In genomic region chr4:84964995-84965557, GRCh38 we compare ENCODE assay signal across 8 cellular contexts. TPM values are rescaled to one million over a fixed set of nuclear protein-coding genes. Genes with fewer than 3 reads are reported as not detected.
A peak's percentile ranks its signal among the peaks of the same experiment; 100 is the strongest.
DNase-seq lines count a peak whose midpoint lies in the region; ATAC-seq and TF ChIP-seq lines count a peak whose summit lies in the region.

No MANE protein-coding gene starts in this region.

- H3K4me1 ChIP-seq in heart right ventricle (peaks cover 0 to 52% (median 36%) of the 10 kb centered on the region in 9 donors), mucosa of descending colon (ENCODE audit: low read depth) (peaks cover 6% of the 10 kb centered on the region), uterus (no peaks in the 10 kb centered on the region)

- no peak for TF ChIP-seq POLR2A in uterus (IDR thresholded peaks at IDR 0.05)

- peak overlapping the region; percentile 72 to 96 (median 92) for H3K27ac ChIP-seq in heart right ventricle
- peak overlapping the region; percentile 96 to 97 for H3K27ac ChIP-seq in uterus

- intact Hi-C loops in heart right ventricle (cut with DNase I): loop anchor here in 3 of 10 donors (5.0 to 10.0 kb wide), 4 partner anchors 110 to 380 kb away; partner anchors contain the start of gene CDS1 (in 1 of the 3)
- intact Hi-C loops in left cardiac atrium (cut with DNase I): no loop called here
- intact Hi-C loops in mucosa of descending colon (cut with DNase I, micrococcal nuclease): no loop called here
- intact Hi-C loops in uterus (cut with DNase I; ENCODE audit: low total_unique reads): loop anchor here (5.0 kb wide), 1 partner anchor 213 kb away; no protein-coding TSS in a partner anchor
- intact Hi-C loops in sciatic nerve (cut with DNase I): loop anchor here (5.0 kb wide), 1 partner anchor 213 kb away; no protein-coding TSS in a partner anchor
- intact Hi-C loops in left colon (cut with DNase I, micrococcal nuclease): no loop called here

- H3K27me3 ChIP-seq in heart right ventricle (no peaks in the 10 kb centered on the region), uterus (no peaks in the 10 kb centered on the region)

- 43 to 51% methylated on average over 6 of the region's 6 CpGs for WGBS in heart right ventricle, 2 donors

- no peaks in the 10 kb centered on the region for H3K36me3 ChIP-seq in heart right ventricle
- H3K36me3 ChIP-seq in mucosa of descending colon (ENCODE audit: low read depth): no peaks in the 10 kb centered on the region
- H3K36me3 ChIP-seq in uterus: no peaks in the 10 kb centered on the region

- ATAC-seq in heart right ventricle (no peak), left cardiac atrium (no peak), mucosa of descending colon (no peak), sciatic nerve (no peak), left colon (no peak)

- DNase-seq in heart right ventricle: no peak
- DNase-seq in left cardiac atrium: no peak
- no peak for DNase-seq in choroid plexus epithelial cell (ENCODE audit: low read depth)
- no peak for DNase-seq in mucosa of descending colon
- DNase-seq in uterus: no peak
- DNase-seq in sciatic nerve (ENCODE audit: low spot score): no peak
- DNase-seq in middle frontal gyrus (ENCODE audit: extremely low spot score, low spot score): no peak
- DNase-seq in left colon: no peak

- H3K9me3 ChIP-seq in heart right ventricle (no peaks in the 10 kb centered on the region), mucosa of descending colon (no peaks in the 10 kb centered on the region), uterus (no peaks in the 10 kb centered on the region)

- no peak for TF ChIP-seq CTCF in heart right ventricle (IDR thresholded peaks at IDR 0.05)
- TF ChIP-seq CTCF in choroid plexus epithelial cell (conservative IDR thresholded peaks at IDR 0.05; ENCODE audit: low read depth, low read length): no peak
- TF ChIP-seq CTCF in mucosa of descending colon (IDR thresholded peaks at IDR 0.05): no peak
- no peak for TF ChIP-seq CTCF in uterus (IDR thresholded peaks at IDR 0.05)

- peak overlapping the region; percentile 66 to 93 (median 84) for H3K4me3 ChIP-seq in heart right ventricle
- peak overlapping the region; percentile 90 for H3K4me3 ChIP-seq in choroid plexus epithelial cell (ENCODE audit: low read depth, low read length)
- H3K4me3 ChIP-seq in mucosa of descending colon: peak overlapping the region; percentile 62
- peak overlapping the region; percentile 76 to 90 for H3K4me3 ChIP-seq in uterus

RNA-seq across cellular contexts. Expression of gene WDFY3, which starts 1.4 kb away (rescaled TPM):
- total RNA-seq in heart right ventricle (10 to 100 TPM; 35.2 to 68.9 (median 53.0) TPM), left cardiac atrium (10 to 100 TPM; 45.5 to 47.8 TPM), mucosa of descending colon (10 to 100 TPM; 49.5 to 76.9 (median 55.5) TPM), uterus (100 to 1,000 TPM in 2 of 4 donors, 10 to 100 TPM in 2; 35.9 to 146 (median 95.0) TPM), sciatic nerve (139 TPM), left colon (10 to 100 TPM; 51.8 to 52.1 TPM)
- polyA plus RNA-seq in heart right ventricle: 1 to 10 TPM; 4.9 to 7.7 TPM

Comparison
In these comparisons a context has a peak if more than half of its experiments do, and no peak if none do; other contexts are left out.
1. intact Hi-C loops: an anchor here in uterus (5.0 kb wide) and sciatic nerve (5.0 kb wide); none called in left cardiac atrium, mucosa of descending colon and left colon.